Comparison of ENCODE assay signal across 8 cellular contexts in genomic region chr13:30308548-30308947, GRCh38. TPM values are rescaled to one million over a fixed set of nuclear protein-coding genes. Genes with fewer than 3 reads are reported as not detected.
DNase-seq lines count a peak whose midpoint lies in the region; ATAC-seq and TF ChIP-seq lines count a peak whose summit lies in the region.

No MANE protein-coding gene starts in this region.

- TF ChIP-seq CTCF in fibroblast of pulmonary artery (IDR thresholded peaks at IDR 0.05; ENCODE audit: low read length, missing control alignments), result no peak
- no peak for TF ChIP-seq CTCF in adrenal gland (IDR thresholded peaks at IDR 0.05)

- H3K4me1 ChIP-seq in adrenal gland (replicated peaks in 1 of 2), result peaks cover 6 to 22% of the 10 kb centered on the region in 2 donors

- POLR2A ChIA-PET in HEK293T (lab: Yijun Ruan, JAX), result interaction anchor here (2.1 kb wide), 1 partner anchor 43 kb away, joined by 7 read pairs; no protein-coding TSS in a partner anchor

- H3K4me3 ChIP-seq in fibroblast of pulmonary artery (replicated peaks; ENCODE audit: low read depth, low read length), result no peak overlapping the region
- H3K4me3 ChIP-seq in adrenal gland, result no peak overlapping the region

- intact Hi-C loops in adrenal gland (cut with DNase I), result no loop called here

- CTCF ChIA-PET in HEK293T (lab: Yijun Ruan, JAX), result no interaction called here

- no peak for TF ChIP-seq POLR2A in adrenal gland (IDR thresholded peaks at IDR 0.05)

- ATAC-seq in GM21576 (IDR thresholded peaks at IDR 0.05; ENCODE audit: unreplicated experiment), result no peak

- H3K27ac ChIP-seq in adrenal gland, result no peak overlapping the region

- no peaks in the 10 kb centered on the region for H3K9me3 ChIP-seq in adrenal gland (replicated peaks in 1 of 3)

- WGBS in adrenal gland, 4 donors, result 75 to 85% (median 82%) methylated on average over 4 of the region's 4 CpGs

- no peaks in the 10 kb centered on the region for H3K27me3 ChIP-seq in adrenal gland

- no peaks in the 10 kb centered on the region for H3K36me3 ChIP-seq in adrenal gland (replicated peaks in 1 of 2)

- DNase-seq in A172 (ENCODE audit: low spot score) (peak; percentile 39), EL (peak; percentile 22), SW480 (ENCODE audit: low spot score) (peak; percentile 19), fibroblast of pulmonary artery (ENCODE audit: low read depth) (peak; percentile 85), HEK293T (ENCODE audit: extremely low spot score) (no peak), adrenal gland (no peak), NCI-H2171 (lab: John Stamatoyannopoulos, UW) (no peak)

TF ChIP-seq in HEK293T, 16 proteins besides CTCF, POLR2A, EP300 and RAD21:
- TF ChIP-seq CTBP1 (IDR thresholded peaks at IDR 0.05; ENCODE audit: borderline replicate concordance) (no peak), L3MBTL2 (conservative IDR thresholded peaks at IDR 0.05) (no peak), ZNF384 (IDR thresholded peaks at IDR 0.05) (no peak), FOXA1 (IDR thresholded peaks at IDR 0.05) (no peak), FOXK2 (IDR thresholded peaks at IDR 0.05) (no peak), SUZ12 (IDR thresholded peaks at IDR 0.05) (no peak), SP1 (IDR thresholded peaks at IDR 0.05) (no peak), TARDBP (IDR thresholded peaks at IDR 0.05) (no peak), ARNT (IDR thresholded peaks at IDR 0.05) (no peak), LEF1 (IDR thresholded peaks at IDR 0.05; ENCODE audit: borderline replicate concordance) (no peak), BHLHE40 (IDR thresholded peaks at IDR 0.05; ENCODE audit: borderline replicate concordance) (no peak), FOXM1 (IDR thresholded peaks at IDR 0.05; ENCODE audit: borderline replicate concordance) (no peak), HDGF (IDR thresholded peaks at IDR 0.05; ENCODE audit: borderline replicate concordance) (no peak), ELF4 (IDR thresholded peaks at IDR 0.05) (no peak), NFRKB (IDR thresholded peaks at IDR 0.05) (no peak), PKNOX1 (IDR thresholded peaks at IDR 0.05) (no peak)

RNA-seq across cellular contexts. Expression of gene KATNAL1, which starts 1.2 kb away (rescaled TPM):
- 62.4 and 119 TPM in 2 replicates for total RNA-seq in A172 (2014; rRNA removed; shearing (Covaris generic))
- total RNA-seq in adrenal gland, result 10 to 100 TPM in 5 of 8 donors, 1 to 10 TPM in 3; 4.5 to 16.6 (median 11.2) TPM
- polyA plus RNA-seq in adrenal gland, result 1 to 10 TPM; 1.5 to 8.0 (median 2.8) TPM

Comparison
In these comparisons a context has a peak if more than half of its experiments do, and no peak if none do; other contexts are left out.
1. DNase-seq: peak in A172 (single experiment), EL (single experiment), SW480 (single experiment) and fibroblast of pulmonary artery (single experiment); none in HEK293T (single experiment), adrenal gland (0 of 7) and NCI-H2171 (single experiment).